ENCODE assay signal across 8 cellular contexts in genomic region chr11:33039274-33040126, GRCh38. TPM values are rescaled to one million over a fixed set of nuclear protein-coding genes. Genes with fewer than 3 reads are reported as not detected.
DNase-seq lines count a peak whose midpoint lies in the region; ATAC-seq and TF ChIP-seq lines count a peak whose summit lies in the region.

TCP11L1 (plus strand) TSS chr11:33039572; CDS start chr11:33043774, 4,202 bp downstream.

- H3K4me1 ChIP-seq in HUES64 (ENCODE audit: insufficient read depth, low read length) = no peaks in the 10 kb centered on the region; the same call in 1 of the 2 replicates

- peak within 1 kb of the TSS; percentile 97 for H3K27ac ChIP-seq in HUES64 (ENCODE audit: low read depth, low read length)

- ATAC-seq in GM21526 (IDR thresholded peaks at IDR 0.05; ENCODE audit: low FRiP score, unreplicated experiment) = peak; percentile 82

- H3K27me3 ChIP-seq in HUES64 (ENCODE audit: insufficient read depth, low read length) = no peaks in the 10 kb centered on the region

- peaks cover 10% of the 10 kb centered on the region for H3K36me3 ChIP-seq in HUES64 (ENCODE audit: insufficient read depth, low read length)

- WGBS in HUES64 = under 1% methylated on average over 94 of the region's 94 CpGs

- H3K9ac ChIP-seq in HUES64 (ENCODE audit: low read depth, low read length) = peak within 1 kb of the TSS; percentile 95

- H3K4me3 ChIP-seq in HUES64 (ENCODE audit: low read length) = peak within 1 kb of the TSS; percentile 82

- H3K9me3 ChIP-seq in HUES64 (ENCODE audit: insufficient read depth, low read depth, low read length) = no peaks in the 10 kb centered on the region

- DNase-seq in DMS114 treated with DMSO at 0.1 percent for 48 hours (lab: John Stamatoyannopoulos, UW; ENCODE audit: unreplicated experiment) (peak; percentile 73), OCI-M1 (lab: John Stamatoyannopoulos, UW) (peak; percentile 93), activated T-cell treated with anti-CD3 and anti-CD28 coated beads for 48 hours (ENCODE audit: low read depth) (peak; percentile 77), erythroblast (lab: John Stamatoyannopoulos, UW) (peak; percentile 91 to 94), mucosa of gallbladder (ENCODE audit: low spot score) (peak; percentile 93)
- DNase-seq in stimulated activated CD8-positive, alpha-beta memory T cell treated with anti-CD3 and anti-CD28 coated beads, Interleukin-4, amount 100 ng/mL, for 48 hours = peak; percentile 87

- TF ChIP-seq POLR2A in erythroblast (IDR thresholded peaks at IDR 0.05; ENCODE audit: low read length) = peak; percentile 57

RNA-seq across cellular contexts. Expression of gene TCP11L1, which starts in this region (rescaled TPM):
- polyA plus RNA-seq in HUES64 (2013, experiment 1 of 2) = 12.0 TPM
- polyA plus RNA-seq in HUES64 (2013, experiment 2 of 2) = 12.2 TPM
- 40.7 TPM for total RNA-seq in mucosa of gallbladder

Comparison
In these comparisons a context has a peak if more than half of its experiments do, and no peak if none do; other contexts are left out.
1. Peak in every context shown above with its lines: DNase-seq, ATAC-seq, H3K4me3 ChIP-seq and H3K27ac ChIP-seq.